12 cellular contexts compared by ENCODE assay signal in the genomic region with DNA sequence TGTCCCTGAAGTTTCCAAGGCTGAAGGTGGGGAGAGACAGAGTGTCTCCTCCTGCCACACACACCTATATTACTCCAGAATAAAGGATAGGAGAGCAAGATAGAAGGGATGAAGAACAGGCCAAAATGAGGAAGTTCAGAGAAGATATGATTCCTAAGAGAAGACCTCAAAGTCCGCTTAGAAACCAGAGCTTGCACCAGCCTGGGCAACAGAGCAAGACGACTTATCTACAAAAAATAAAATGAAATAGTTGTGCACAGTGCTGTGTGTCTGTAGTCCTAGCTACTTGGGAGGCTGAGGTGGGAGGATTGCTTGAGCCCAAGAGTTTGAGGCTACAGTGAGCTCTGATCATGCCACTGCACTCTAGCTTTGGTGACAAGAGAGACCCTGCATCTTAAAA.
DNase-seq lines count a peak whose midpoint lies in the region; ATAC-seq and TF ChIP-seq lines count a peak whose summit lies in the region.
"Had no signal": no experiment of that assay in that cellular context is flagged by ENCODE, and none has a peak within 500 bp of the region (broad histone marks: within the 10 kb centered on the region; RNA-seq: fewer than 3 reads in every experiment).

No MANE protein-coding gene starts in this region.

- H3K4me2 ChIP-seq in Loucy (ENCODE audit: low read depth, low read length, poor library complexity, severe bottlenecking): peak overlapping the region; percentile 89

- no peaks in the 10 kb centered on the region for H4K20me1 ChIP-seq in Loucy (ENCODE audit: insufficient read depth, low read length, poor library complexity, severe bottlenecking)

- peak overlapping the region; percentile 71 for H3K4me3 ChIP-seq in Loucy (ENCODE audit: low read length, poor library complexity, severe bottlenecking)
- H3K4me3 ChIP-seq: MG63, mucosa of descending colon, prostate gland had no signal

- no peaks in the 10 kb centered on the region for H3K27me3 Mint-ChIP-seq in stimulated activated naive CD8-positive, alpha-beta T cell treated with anti-CD3 and anti-CD28 coated beads, Interleukin-15, Interleukin-2, amounts not matched to agents 100 ng/mL and 50 ng/mL, for 24 hours
- H3K27me3 Mint-ChIP-seq in activated naive CD8-positive, alpha-beta T cell: no peaks in the 10 kb centered on the region

- H3K36me3 Mint-ChIP-seq in stimulated activated naive CD8-positive, alpha-beta T cell treated with anti-CD3 and anti-CD28 coated beads, Interleukin-15, Interleukin-2, amounts not matched to agents 100 ng/mL and 50 ng/mL, for 24 hours (ENCODE audit: low read depth): peaks cover 4% of the 10 kb centered on the region
- H3K36me3 Mint-ChIP-seq in activated naive CD8-positive, alpha-beta T cell: peaks cover 7% of the 10 kb centered on the region

- peak overlapping the region; percentile 77 for H2AFZ ChIP-seq in Loucy (ENCODE audit: low read length)

- no peaks in the 10 kb centered on the region for H3K36me3 ChIP-seq in Loucy (ENCODE audit: insufficient read depth, low read length)
- H3K36me3 ChIP-seq: MG63, prostate gland had no signal

- H3K9me3 ChIP-seq in Loucy (ENCODE audit: insufficient read depth, low read depth, low read length): no peaks in the 10 kb centered on the region
- H3K9me3 ChIP-seq: MG63, mucosa of descending colon, prostate gland had no signal

- H3K27ac Mint-ChIP-seq in stimulated activated naive CD8-positive, alpha-beta T cell treated with anti-CD3 and anti-CD28 coated beads, Interleukin-15, Interleukin-2, amounts not matched to agents 100 ng/mL and 50 ng/mL, for 24 hours: peak overlapping the region; percentile 94
- H3K27ac Mint-ChIP-seq in activated naive CD8-positive, alpha-beta T cell: peak overlapping the region; percentile 85

- H3K4me1 ChIP-seq in Loucy (ENCODE audit: insufficient read depth, low read length, poor library complexity, severe bottlenecking): peaks cover 16% of the 10 kb centered on the region
- H3K4me1 ChIP-seq: prostate gland had no signal

- peak overlapping the region; percentile 69 for H3K4me3 Mint-ChIP-seq in stimulated activated naive CD8-positive, alpha-beta T cell treated with anti-CD3 and anti-CD28 coated beads, Interleukin-15, Interleukin-2, amounts not matched to agents 100 ng/mL and 50 ng/mL, for 24 hours
- peak overlapping the region; percentile 78 for H3K4me3 Mint-ChIP-seq in activated naive CD8-positive, alpha-beta T cell

- ATAC-seq in stimulated activated naive CD8-positive, alpha-beta T cell treated with anti-CD3 and anti-CD28 coated beads, Interleukin-15, Interleukin-2, amounts not matched to agents 100 U/mL and 50 U/mL, for 24 hours: no peak
- no peak for ATAC-seq in HG03097 (IDR thresholded peaks at IDR 0.05; ENCODE audit: low FRiP score, unreplicated experiment)
- ATAC-seq: Panc1 had no signal

- H3K79me2 ChIP-seq in Loucy (ENCODE audit: insufficient read depth, low read length): no peaks in the 10 kb centered on the region

- TF ChIP-seq CTCF in Loucy (conservative IDR thresholded peaks at IDR 0.05; ENCODE audit: low read length): no peak

- no peak for DNase-seq in stimulated activated naive CD8-positive, alpha-beta T cell treated with anti-CD3 and anti-CD28 coated beads, Interleukin-15, Interleukin-2, amounts not matched to agents 100 U/mL and 50 U/mL, for 24 hours
- DNase-seq in cerebellum (ENCODE audit: low spot score) (no peak), islet precursor cell (no peak), NCI-H187 (lab: John Stamatoyannopoulos, UW) (no peak)
- DNase-seq: MG63 had no signal

- no peaks in the 10 kb centered on the region for H3F3A ChIP-seq in Loucy (ENCODE audit: low read depth)

- H3K9me2 ChIP-seq in Loucy (replicated peaks; ENCODE audit: low read depth, low read length): no peaks in the 10 kb centered on the region

- peaks cover 61% of the 10 kb centered on the region for H3K4me1 Mint-ChIP-seq in stimulated activated naive CD8-positive, alpha-beta T cell treated with anti-CD3 and anti-CD28 coated beads, Interleukin-15, Interleukin-2, amounts not matched to agents 100 ng/mL and 50 ng/mL, for 24 hours (ENCODE audit: low read depth)
- H3K4me1 Mint-ChIP-seq in activated naive CD8-positive, alpha-beta T cell (ENCODE audit: low read depth): peaks cover 59% of the 10 kb centered on the region

- no peaks in the 10 kb centered on the region for H3K27me3 ChIP-seq in Loucy (ENCODE audit: insufficient read depth, low read length, poor library complexity, severe bottlenecking)
- H3K27me3 ChIP-seq: MG63 had no signal

- H3K9ac ChIP-seq in Loucy (ENCODE audit: low read depth, low read length, poor library complexity, severe bottlenecking): peak overlapping the region; percentile 65

- no peaks in the 10 kb centered on the region for H3K9me3 Mint-ChIP-seq in stimulated activated naive CD8-positive, alpha-beta T cell treated with anti-CD3 and anti-CD28 coated beads, Interleukin-15, Interleukin-2, amounts not matched to agents 100 ng/mL and 50 ng/mL, for 24 hours
- no peaks in the 10 kb centered on the region for H3K9me3 Mint-ChIP-seq in activated naive CD8-positive, alpha-beta T cell (ENCODE audit: low read depth)
